8 cellular contexts compared by ENCODE assay signal in the genomic region with DNA sequence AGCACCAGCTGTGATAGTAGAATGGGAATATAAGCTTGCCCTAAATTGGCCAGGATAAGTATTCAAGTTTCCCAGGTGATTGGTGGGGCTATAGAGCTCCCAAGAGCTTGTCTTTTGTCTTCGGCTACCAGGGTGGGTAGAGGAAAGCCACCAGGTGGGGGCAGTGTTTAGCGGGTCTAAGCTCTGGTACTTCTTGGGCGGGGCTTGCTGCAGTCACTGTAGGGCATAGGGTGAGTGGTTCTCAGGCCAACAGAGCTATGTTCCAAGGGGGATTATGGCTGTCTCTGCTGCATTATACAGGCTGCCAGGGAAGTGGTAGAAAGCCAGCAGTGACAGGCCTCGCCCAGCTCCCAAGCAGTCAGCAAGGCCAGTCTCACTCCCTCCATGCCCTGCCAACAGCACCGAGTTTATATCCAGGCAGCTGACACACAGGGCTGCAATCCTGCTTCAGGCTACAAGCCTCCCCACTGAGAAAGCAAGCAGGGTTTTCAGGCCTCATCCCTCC.
DNase-seq lines count a peak whose midpoint lies in the region; ATAC-seq and TF ChIP-seq lines count a peak whose summit lies in the region.

No MANE protein-coding gene starts in this region.

- H3K4me1 ChIP-seq in hepatocyte (ENCODE audit: insufficient read depth) = no peaks in the 10 kb centered on the region

- H3K27me3 ChIP-seq in hepatocyte = no peaks in the 10 kb centered on the region

- peak; percentile 48 for TF ChIP-seq CTCF in hepatocyte (IDR thresholded peaks at IDR 0.05; ENCODE audit: poor library complexity)

- H2AFZ ChIP-seq in hepatocyte = no peak overlapping the region

- no peaks in the 10 kb centered on the region for H4K20me1 ChIP-seq in hepatocyte (ENCODE audit: insufficient read depth, poor library complexity, severe bottlenecking)

- no peak overlapping the region for H3K4me3 ChIP-seq in hepatocyte

- DNase-seq in COLO668 (lab: John Stamatoyannopoulos, UW; ENCODE audit: unreplicated experiment) (peak; percentile 37), hepatocyte (ENCODE audit: low spot score) (peak; percentile 70), HPDE6-E6E7 (ENCODE audit: extremely low spot score) (no peak)
- DNase-seq in activated naive CD8-positive, alpha-beta T cell treated with anti-CD3 and anti-CD28 coated beads, Interleukin-2, amount 50 U/mL, for 16 hours (ENCODE audit: low read depth, low spot score) = peak; percentile 19
- peak; percentile 62 for DNase-seq in stimulated activated CD4-positive, alpha-beta T cell treated with anti-CD3 and anti-CD28 coated beads, Interleukin-12 subunit alpha, Interleukin-12 subunit beta, amount 100 ng/mL, for 4 hours

- WGBS in hepatocyte (ENCODE audit: low lambda C conversion rate, missing lambda C conversion rate) = 35% methylated on average over 5 of the region's 5 CpGs

- H3K4me2 ChIP-seq in hepatocyte = no peak overlapping the region

- H3K27ac ChIP-seq in hepatocyte = no peak overlapping the region

- no peaks in the 10 kb centered on the region for H3K79me2 ChIP-seq in hepatocyte

- H3K36me3 ChIP-seq in hepatocyte (replicated peaks; ENCODE audit: insufficient read depth, low read depth) = no peaks in the 10 kb centered on the region

- no peaks in the 10 kb centered on the region for H3K9me3 ChIP-seq in hepatocyte (ENCODE audit: low read depth)

- H3K9me2 ChIP-seq in hepatocyte (replicated peaks; ENCODE audit: insufficient read depth) = no peaks in the 10 kb centered on the region

- ATAC-seq in GM19328 (IDR thresholded peaks at IDR 0.05; ENCODE audit: unreplicated experiment) = peak; percentile 91
- ATAC-seq in HG03565 (IDR thresholded peaks at IDR 0.05; ENCODE audit: unreplicated experiment) = peak; percentile 72
- peak; percentile 97 for ATAC-seq in SK-N-SH treated with all-trans-retinoic acid at 6 μM for 48 hours

TF ChIP-seq in SK-N-SH treated with all-trans-retinoic acid at 6 μM for 48 hours, 23 proteins besides CTCF, POLR2A, EP300 and RAD21:
- TF ChIP-seq, protein P1, sequence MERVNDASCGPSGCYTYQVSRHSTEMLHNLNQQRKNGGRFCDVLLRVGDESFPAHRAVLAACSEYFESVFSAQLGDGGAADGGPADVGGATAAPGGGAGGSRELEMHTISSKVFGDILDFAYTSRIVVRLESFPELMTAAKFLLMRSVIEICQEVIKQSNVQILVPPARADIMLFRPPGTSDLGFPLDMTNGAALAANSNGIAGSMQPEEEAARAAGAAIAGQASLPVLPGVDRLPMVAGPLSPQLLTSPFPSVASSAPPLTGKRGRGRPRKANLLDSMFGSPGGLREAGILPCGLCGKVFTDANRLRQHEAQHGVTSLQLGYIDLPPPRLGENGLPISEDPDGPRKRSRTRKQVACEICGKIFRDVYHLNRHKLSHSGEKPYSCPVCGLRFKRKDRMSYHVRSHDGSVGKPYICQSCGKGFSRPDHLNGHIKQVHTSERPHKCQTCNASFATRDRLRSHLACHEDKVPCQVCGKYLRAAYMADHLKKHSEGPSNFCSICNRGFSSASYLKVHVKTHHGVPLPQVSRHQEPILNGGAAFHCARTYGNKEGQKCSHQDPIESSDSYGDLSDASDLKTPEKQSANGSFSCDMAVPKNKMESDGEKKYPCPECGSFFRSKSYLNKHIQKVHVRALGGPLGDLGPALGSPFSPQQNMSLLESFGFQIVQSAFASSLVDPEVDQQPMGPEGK (CRISPR knock-in tag; IDR thresholded peaks at IDR 0.05; ENCODE audit: borderline replicate concordance) = no peak
- TF ChIP-seq ZNF565 (CRISPR knock-in tag; conservative IDR thresholded peaks at IDR 0.05; ENCODE audit: low read depth) (no peak), CSDC2 (CRISPR knock-in tag; IDR thresholded peaks at IDR 0.05) (no peak), PPARA (CRISPR knock-in tag; IDR thresholded peaks at IDR 0.05; ENCODE audit: borderline replicate concordance) (no peak), ZFP3 (CRISPR knock-in tag; IDR thresholded peaks at IDR 0.05) (no peak), RARB (CRISPR knock-in tag; IDR thresholded peaks at IDR 0.05) (no peak), OSR1 (CRISPR knock-in tag; IDR thresholded peaks at IDR 0.05) (no peak), ISL1 (CRISPR knock-in tag; IDR thresholded peaks at IDR 0.05) (no peak)
- TF ChIP-seq, protein P2, sequence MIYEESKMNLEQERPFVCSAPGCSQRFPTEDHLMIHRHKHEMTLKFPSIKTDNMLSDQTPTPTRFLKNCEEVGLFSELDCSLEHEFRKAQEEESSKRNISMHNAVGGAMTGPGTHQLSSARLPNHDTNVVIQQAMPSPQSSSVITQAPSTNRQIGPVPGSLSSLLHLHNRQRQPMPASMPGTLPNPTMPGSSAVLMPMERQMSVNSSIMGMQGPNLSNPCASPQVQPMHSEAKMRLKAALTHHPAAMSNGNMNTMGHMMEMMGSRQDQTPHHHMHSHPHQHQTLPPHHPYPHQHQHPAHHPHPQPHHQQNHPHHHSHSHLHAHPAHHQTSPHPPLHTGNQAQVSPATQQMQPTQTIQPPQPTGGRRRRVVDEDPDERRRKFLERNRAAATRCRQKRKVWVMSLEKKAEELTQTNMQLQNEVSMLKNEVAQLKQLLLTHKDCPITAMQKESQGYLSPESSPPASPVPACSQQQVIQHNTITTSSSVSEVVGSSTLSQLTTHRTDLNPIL (CRISPR knock-in tag; IDR thresholded peaks at IDR 0.05; ENCODE audit: low read depth) = no peak
- TF ChIP-seq, protein P3, sequence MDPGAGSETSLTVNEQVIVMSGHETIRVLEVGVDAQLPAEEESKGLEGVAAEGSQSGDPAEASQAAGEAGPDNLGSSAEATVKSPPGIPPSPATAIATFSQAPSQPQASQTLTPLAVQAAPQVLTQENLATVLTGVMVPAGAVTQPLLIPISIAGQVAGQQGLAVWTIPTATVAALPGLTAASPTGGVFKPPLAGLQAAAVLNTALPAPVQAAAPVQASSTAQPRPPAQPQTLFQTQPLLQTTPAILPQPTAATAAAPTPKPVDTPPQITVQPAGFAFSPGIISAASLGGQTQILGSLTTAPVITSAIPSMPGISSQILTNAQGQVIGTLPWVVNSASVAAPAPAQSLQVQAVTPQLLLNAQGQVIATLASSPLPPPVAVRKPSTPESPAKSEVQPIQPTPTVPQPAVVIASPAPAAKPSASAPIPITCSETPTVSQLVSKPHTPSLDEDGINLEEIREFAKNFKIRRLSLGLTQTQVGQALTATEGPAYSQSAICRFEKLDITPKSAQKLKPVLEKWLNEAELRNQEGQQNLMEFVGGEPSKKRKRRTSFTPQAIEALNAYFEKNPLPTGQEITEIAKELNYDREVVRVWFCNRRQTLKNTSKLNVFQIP (CRISPR knock-in tag; IDR thresholded peaks at IDR 0.05; ENCODE audit: borderline replicate concordance, low read depth) = no peak
